ENCODE assay signal across 9 cellular contexts in the genomic region with DNA sequence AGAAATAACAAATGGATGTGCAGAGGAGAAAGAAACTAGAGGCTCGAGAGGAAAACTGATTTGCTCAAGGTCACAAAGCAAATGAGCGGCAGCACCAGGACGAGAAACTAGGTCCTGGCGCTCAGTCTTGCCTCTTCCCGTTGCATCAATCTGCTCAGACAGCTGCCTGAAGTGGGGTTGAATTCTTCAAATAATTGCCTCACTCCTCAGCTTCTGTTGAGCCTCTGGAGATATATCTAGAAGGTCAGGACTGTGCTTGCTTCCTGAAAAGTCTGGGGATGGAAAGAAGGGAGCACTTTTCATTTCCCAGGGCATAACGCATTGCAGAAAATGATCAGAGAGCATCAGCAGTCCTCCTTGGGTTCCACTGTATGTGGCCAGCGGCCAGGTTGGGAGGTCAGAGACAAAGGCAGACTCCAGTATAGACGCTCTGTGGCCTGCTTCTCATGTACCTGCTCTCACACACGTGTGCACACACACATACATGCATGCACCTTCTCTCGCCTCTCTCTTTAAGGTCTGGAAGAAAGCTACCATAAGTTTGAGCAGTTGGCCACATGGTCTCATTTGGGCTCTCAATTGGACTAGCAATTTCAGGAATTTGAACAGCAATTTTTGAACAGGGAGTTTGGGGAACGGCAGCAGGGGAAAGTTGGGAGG.
A peak's percentile ranks its signal among the peaks of the same experiment; 100 is the strongest.
DNase-seq lines count a peak whose midpoint lies in the region; ATAC-seq, FAIRE-seq and TF ChIP-seq lines count a peak whose summit lies in the region.
"Had no signal": no experiment of that assay in that cellular context is flagged by ENCODE, and none has a peak within 500 bp of the region (broad histone marks: within the 10 kb centered on the region; RNA-seq: fewer than 3 reads in every experiment).

No MANE protein-coding gene starts in this region.

- FAIRE-seq in GM12891 (lab: Jason Lieb, UNC) = no peak

- peak overlapping the region in 10 of 11 experiments; percentile 52 to 95 (median 82); a peak in 19 of 22 replicates for H3K27ac ChIP-seq in BLaER1 treated with 17β-estradiol and CSF1 and Interleukin-3, amounts not matched to agents 10 nM and 100 nM
- H3K27ac ChIP-seq in heart left ventricle (peak overlapping the region in 1 of 12 donors; percentile 39), tibial nerve (no peak overlapping the region)

- TF ChIP-seq EP300 in tibial nerve (IDR thresholded peaks at IDR 0.05) = no peak

- no peaks in the 10 kb centered on the region for H3K27me3 Mint-ChIP-seq in central memory CD8-positive, alpha-beta T cell

- peak overlapping the region; percentile 62 for H3K4me3 Mint-ChIP-seq in central memory CD8-positive, alpha-beta T cell

- peak overlapping the region in 10 of 11 experiments; percentile 8 to 81 (median 68); a peak in 17 of 22 replicates for H3K9ac ChIP-seq in BLaER1 treated with 17β-estradiol and CSF1 and Interleukin-3, amounts not matched to agents 10 nM and 100 nM

- H3K27ac Mint-ChIP-seq in central memory CD8-positive, alpha-beta T cell (ENCODE audit: low read depth) = peak overlapping the region; percentile 90

- H3K4me1 ChIP-seq in BLaER1 treated with 17β-estradiol and CSF1 and Interleukin-3, amounts not matched to agents 10 nM and 100 nM = peaks cover 48 to 98% (median 78%) of the 10 kb centered on the region in 10 experiments
- H3K4me1 ChIP-seq in heart left ventricle (peaks cover 0 to 54% (median 14%) of the 10 kb centered on the region in 12 donors), tibial nerve (peaks cover 0 to 18% (median 7%) of the 10 kb centered on the region in 4 donors)

- H4K20me1 ChIP-seq in BLaER1 treated with 17β-estradiol and CSF1 and Interleukin-3, amounts not matched to agents 10 nM and 100 nM = peaks cover 0 to 4% (median 0%) of the 10 kb centered on the region in 11 experiments; a peak in 1 of 22 replicates

- peaks cover 0 to 14% (median 4%) of the 10 kb centered on the region in 11 experiments; a peak in 9 of 22 replicates for H3K9me3 ChIP-seq in BLaER1 treated with 17β-estradiol and CSF1 and Interleukin-3, amounts not matched to agents 10 nM and 100 nM (replicated peaks in 1 of 11)
- H3K9me3 ChIP-seq in heart left ventricle (no peaks in the 10 kb centered on the region), tibial nerve (no peaks in the 10 kb centered on the region)

- intact Hi-C loops in heart left ventricle (cut with DNase I) = no loop called here

- peak overlapping the region; percentile 78 to 100 (median 90) for H3K4me2 ChIP-seq in BLaER1 treated with 17β-estradiol and CSF1 and Interleukin-3, amounts not matched to agents 10 nM and 100 nM

- H3K36me3 ChIP-seq in BLaER1 treated with 17β-estradiol and CSF1 and Interleukin-3, amounts not matched to agents 10 nM and 100 nM = no peaks in the 10 kb centered on the region
- H3K36me3 ChIP-seq in heart left ventricle (no peaks in the 10 kb centered on the region), tibial nerve (no peaks in the 10 kb centered on the region)

- no peak for TF ChIP-seq CTCF in heart left ventricle (IDR thresholded peaks at IDR 0.05)
- TF ChIP-seq CTCF in tibial nerve (IDR thresholded peaks at IDR 0.05) = no peak

- WGBS in heart left ventricle, 4 donors = 85 to 89% (median 86%) methylated on average over 11 of the region's 11 CpGs
- 75% methylated on average over 11 of the region's 11 CpGs for WGBS in tibial nerve, 2 donors

- peaks cover 35% of the 10 kb centered on the region for H3K4me1 Mint-ChIP-seq in central memory CD8-positive, alpha-beta T cell

- TF ChIP-seq POLR2A in heart left ventricle (IDR thresholded peaks at IDR 0.05) (no peak), GM12891 (IDR thresholded peaks at IDR 0.05; ENCODE audit: low read depth, low read length) (no peak; the same call in 1 of the 2 replicates), tibial nerve (IDR thresholded peaks at IDR 0.05) (no peak)

- ATAC-seq in GM19467 (IDR thresholded peaks at IDR 0.05; ENCODE audit: unreplicated experiment) (peak; percentile 6), HG03521 (IDR thresholded peaks at IDR 0.05; ENCODE audit: unreplicated experiment) (peak; percentile 12), heart left ventricle (no peak)
- peak; percentile 4 for ATAC-seq in central memory CD8-positive, alpha-beta T cell (replicated peaks; ENCODE audit: extremely low read depth, poor library complexity, severe bottlenecking)

- H3K36me3 Mint-ChIP-seq in central memory CD8-positive, alpha-beta T cell (ENCODE audit: insufficient read depth) = peaks cover 6% of the 10 kb centered on the region

- peaks cover 0 to 14% (median 0%) of the 10 kb centered on the region in 11 experiments; a peak in 5 of 22 replicates for H3K27me3 ChIP-seq in BLaER1 treated with 17β-estradiol and CSF1 and Interleukin-3, amounts not matched to agents 10 nM and 100 nM
- H3K27me3 ChIP-seq in heart left ventricle (no peaks in the 10 kb centered on the region), tibial nerve (no peaks in the 10 kb centered on the region)

- DNase-seq in central memory CD8-positive, alpha-beta T cell (ENCODE audit: low spot score in 2 of 2) = no peak
- DNase-seq in heart left ventricle (no peak), GM12891 (ENCODE audit: insufficient read length, low spot score) (no peak), NCI-H82 (lab: John Stamatoyannopoulos, UW) (no peak), tibial nerve (ENCODE audit: low spot score in 2 of 2) (no peak)
- DNase-seq: SHP77 treated with DMSO at 0.1 percent for 48 hours had no signal

- no peaks in the 10 kb centered on the region for H3K9me3 Mint-ChIP-seq in central memory CD8-positive, alpha-beta T cell

- H3K4me3 ChIP-seq in BLaER1 treated with 17β-estradiol and CSF1 and Interleukin-3, amounts not matched to agents 10 nM and 100 nM = peak overlapping the region in 4 of 10 experiments; percentile 11 to 61 (median 30); a peak in 6 of 20 replicates
- H3K4me3 ChIP-seq in heart left ventricle (no peak overlapping the region), tibial nerve (no peak overlapping the region)

TF ChIP-seq in GM12891, 5 proteins besides CTCF, POLR2A, EP300 and RAD21:
- no peak for TF ChIP-seq PAX5 (IDR thresholded peaks at IDR 0.05; ENCODE audit: insufficient read depth, low read length, severe bottlenecking)
- no peak for TF ChIP-seq TAF1 (IDR thresholded peaks at IDR 0.05; ENCODE audit: low read depth, low read length)
- TF ChIP-seq POU2F2 (IDR thresholded peaks at IDR 0.05; ENCODE audit: low read depth, low read length) = no peak
- TF ChIP-seq POLR2AphosphoS5 (IDR thresholded peaks at IDR 0.05; ENCODE audit: low read depth, low read length) = no peak
- TF ChIP-seq SPI1 (IDR thresholded peaks at IDR 0.05; ENCODE audit: low read depth, low read length) = no peak

Comparison
In these comparisons a context has a peak if more than half of its experiments do, and no peak if none do; other contexts are left out.
1. H3K27ac ChIP-seq: peak in BLaER1 treated with 17β-estradiol and CSF1 and Interleukin-3, amounts not matched to agents 10 nM and 100 nM (10 of 11); none in tibial nerve (0 of 4).
2. ATAC-seq: peak in GM19467 (single experiment), HG03521 (single experiment) and central memory CD8-positive, alpha-beta T cell (single experiment); none in heart left ventricle (0 of 4).